In the genomic region with DNA sequence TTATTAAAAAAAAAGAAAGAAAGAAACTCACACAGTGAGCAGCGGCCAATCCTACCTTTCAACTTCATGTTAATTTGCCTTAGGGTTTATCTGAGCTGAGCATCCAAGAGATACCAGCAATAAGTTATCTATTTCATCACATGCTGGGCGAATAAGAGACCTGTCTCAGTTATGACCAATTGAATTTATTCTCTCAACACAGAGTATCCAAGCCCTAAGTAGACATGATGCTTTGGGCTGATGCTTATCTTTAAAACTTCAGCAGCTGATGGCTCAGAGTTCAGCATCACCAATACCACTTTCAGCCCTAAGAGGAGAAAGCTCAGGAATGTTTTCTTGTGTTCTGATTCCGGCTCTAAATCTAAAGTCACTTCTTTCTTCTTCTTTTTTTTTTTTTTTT, we compare ENCODE assay signal across 9 cellular contexts.
"Had no signal": no experiment of that assay in that cellular context is flagged by ENCODE, and none has a peak within 500 bp of the region (broad histone marks: within the 10 kb centered on the region; RNA-seq: fewer than 3 reads in every experiment).

No MANE protein-coding gene starts in this region.

- H3K9me3 ChIP-seq: HAP-1 had no signal

- H3K27ac ChIP-seq: GM23248 had no signal

- H3K4me2 ChIP-seq: GM23338 had no signal

- H3K36me3 ChIP-seq: HAP-1 had no signal

- H3K9ac ChIP-seq: GM23248 had no signal

- H3K4me3 ChIP-seq: GM23248, GM23338, HAP-1 had no signal

- ATAC-seq: GM23338, HCT116 had no signal

- DNase-seq: GM23248, GOT3, H7, H9, HCEC 1CT, HFFc6 had no signal

- H2AFZ ChIP-seq: GM23248, GM23338 had no signal

- H3K4me1 ChIP-seq: HAP-1 had no signal
